ENCODE assay signal across 1 cellular context in genomic region chr11:95339554-95339953, GRCh38.
TF ChIP-seq lines count a peak whose summit lies in the region.

No MANE protein-coding gene starts in this region.

TF ChIP-seq in GM12878, 131 proteins besides CTCF, POLR2A, EP300 and RAD21 (continued from another document):
- TF ChIP-seq NR2C2 (IDR thresholded peaks at IDR 0.05; ENCODE audit: borderline replicate concordance, control insufficient read depth, insufficient read length, low read depth) (no peak), SPI1 (IDR thresholded peaks at IDR 0.05; ENCODE audit: borderline replicate concordance, insufficient read depth, low read depth, low read length) (no peak), CHD1 (IDR thresholded peaks at IDR 0.05; ENCODE audit: low read depth, low read length) (no peak), RFX5 (IDR thresholded peaks at IDR 0.05; ENCODE audit: low read depth, low read length) (no peak), MEF2A (IDR thresholded peaks at IDR 0.05; ENCODE audit: insufficient read depth, low read depth, low read length) (0 out of 2 replicates have a peak, but pooled peaks have one; percentile 72), ESRRA (IDR thresholded peaks at IDR 0.05; ENCODE audit: low read length) (no peak), NFXL1 (IDR thresholded peaks at IDR 0.05; ENCODE audit: borderline replicate concordance) (no peak)
- TF ChIP-seq, protein P1, sequence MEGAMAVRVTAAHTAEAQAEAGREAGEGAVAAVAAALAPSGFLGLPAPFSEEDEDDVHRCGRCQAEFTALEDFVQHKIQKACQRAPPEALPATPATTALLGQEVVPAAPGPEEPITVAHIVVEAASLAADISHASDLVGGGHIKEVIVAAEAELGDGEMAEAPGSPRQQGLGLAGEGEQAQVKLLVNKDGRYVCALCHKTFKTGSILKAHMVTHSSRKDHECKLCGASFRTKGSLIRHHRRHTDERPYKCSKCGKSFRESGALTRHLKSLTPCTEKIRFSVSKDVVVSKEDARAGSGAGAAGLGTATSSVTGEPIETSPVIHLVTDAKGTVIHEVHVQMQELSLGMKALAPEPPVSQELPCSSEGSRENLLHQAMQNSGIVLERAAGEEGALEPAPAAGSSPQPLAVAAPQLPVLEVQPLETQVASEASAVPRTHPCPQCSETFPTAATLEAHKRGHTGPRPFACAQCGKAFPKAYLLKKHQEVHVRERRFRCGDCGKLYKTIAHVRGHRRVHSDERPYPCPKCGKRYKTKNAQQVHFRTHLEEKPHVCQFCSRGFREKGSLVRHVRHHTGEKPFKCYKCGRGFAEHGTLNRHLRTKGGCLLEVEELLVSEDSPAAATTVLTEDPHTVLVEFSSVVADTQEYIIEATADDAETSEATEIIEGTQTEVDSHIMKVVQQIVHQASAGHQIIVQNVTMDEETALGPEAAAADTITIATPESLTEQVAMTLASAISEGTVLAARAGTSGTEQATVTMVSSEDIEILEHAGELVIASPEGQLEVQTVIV (IDR thresholded peaks at IDR 0.05; ENCODE audit: borderline replicate concordance, partially characterized antibody), result no peak
- TF ChIP-seq, protein P2, sequence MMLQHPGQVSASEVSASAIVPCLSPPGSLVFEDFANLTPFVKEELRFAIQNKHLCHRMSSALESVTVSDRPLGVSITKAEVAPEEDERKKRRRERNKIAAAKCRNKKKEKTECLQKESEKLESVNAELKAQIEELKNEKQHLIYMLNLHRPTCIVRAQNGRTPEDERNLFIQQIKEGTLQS (IDR thresholded peaks at IDR 0.05; ENCODE audit: borderline replicate concordance, extremely low read depth, low read depth, low read length), result no peak
TF ChIP-seq in GM12878: peak in this region for 14.
